Comparison of ENCODE assay signal across 6 cellular contexts in genomic region chr11:64241175-64241429, GRCh38. TPM values are rescaled to one million over a fixed set of nuclear protein-coding genes. Genes with fewer than 3 reads are reported as not detected.
DNase-seq lines count a peak whose midpoint lies in the region; ATAC-seq lines count a peak whose summit lies in the region.

No MANE protein-coding gene starts in this region.

- H3K27ac ChIP-seq in mesenchymal stem cell (ENCODE audit: low read length, poor library complexity, severe bottlenecking) = peak overlapping the region; percentile 80

- 3% methylated on average over 22 of the region's 25 CpGs for WGBS in mesenchymal stem cell

- no peaks in the 10 kb centered on the region for H3K27me3 Mint-ChIP-seq in activated T-helper 1 cell treated with anti-CD3 and anti-CD28 coated beads, Interleukin-12 subunit alpha, Interleukin-12 subunit beta, Interleukin-2, Interleukin-4 antibody, amounts not matched to agents 30 ng/mL and 10 ng/mL and 1 ng/mL, durations not matched to agents 14 hours and 24 hours and 36 hours (ENCODE audit: insufficient read depth)

- peak overlapping the region; percentile 48 for H2BK5ac ChIP-seq in mesenchymal stem cell (ENCODE audit: low read depth, low read length, poor library complexity, severe bottlenecking)

- H3K4ac ChIP-seq in mesenchymal stem cell (ENCODE audit: low read depth in 1 of 2, low read length in 2 of 2) = peak overlapping the region in 1 of 2 experiments; percentile 93

- peak overlapping the region; percentile 31 for H4K91ac ChIP-seq in mesenchymal stem cell (ENCODE audit: low read length)

- no peaks in the 10 kb centered on the region for H3K9me3 Mint-ChIP-seq in activated T-helper 1 cell treated with anti-CD3 and anti-CD28 coated beads, Interleukin-12 subunit alpha, Interleukin-12 subunit beta, Interleukin-2, Interleukin-4 antibody, amounts not matched to agents 30 ng/mL and 10 ng/mL and 1 ng/mL, durations not matched to agents 14 hours and 24 hours and 36 hours

- peak; percentile 63 for ATAC-seq in GM21786 (IDR thresholded peaks at IDR 0.05; ENCODE audit: unreplicated experiment)
- ATAC-seq in HG02610 (IDR thresholded peaks at IDR 0.05; ENCODE audit: unreplicated experiment) = no peak

- peak overlapping the region; percentile 78 to 85 for H3K4me3 ChIP-seq in mesenchymal stem cell (ENCODE audit: insufficient read depth in 1 of 2, low read depth in 1 of 2, low read length in 2 of 2)

- peaks cover 21% of the 10 kb centered on the region for H3K36me3 Mint-ChIP-seq in activated T-helper 1 cell treated with anti-CD3 and anti-CD28 coated beads, Interleukin-12 subunit alpha, Interleukin-12 subunit beta, Interleukin-2, Interleukin-4 antibody, amounts not matched to agents 30 ng/mL and 10 ng/mL and 1 ng/mL, durations not matched to agents 14 hours and 24 hours and 36 hours (ENCODE audit: low read depth)

- peak overlapping the region in 1 of 2 experiments; percentile 79 for H2BK12ac ChIP-seq in mesenchymal stem cell (ENCODE audit: low read length in 2 of 2)

- peak overlapping the region; percentile 94 for H3K9ac ChIP-seq in mesenchymal stem cell (ENCODE audit: low read length)

- H3K4me1 Mint-ChIP-seq in activated T-helper 1 cell treated with anti-CD3 and anti-CD28 coated beads, Interleukin-12 subunit alpha, Interleukin-12 subunit beta, Interleukin-2, Interleukin-4 antibody, amounts not matched to agents 30 ng/mL and 10 ng/mL and 1 ng/mL, durations not matched to agents 14 hours and 24 hours and 36 hours (ENCODE audit: low read depth) = peaks cover 34% of the 10 kb centered on the region

- H3K27me3 ChIP-seq in mesenchymal stem cell (ENCODE audit: control insufficient read depth in 1 of 2, insufficient read depth in 1 of 2, low read length in 2 of 2) = no peaks in the 10 kb centered on the region

- peaks cover 37% of the 10 kb centered on the region for H3K4me1 ChIP-seq in mesenchymal stem cell (ENCODE audit: control insufficient read depth, insufficient read depth, low read depth, low read length)

- peak overlapping the region; percentile 94 for H3K4me3 Mint-ChIP-seq in activated T-helper 1 cell treated with anti-CD3 and anti-CD28 coated beads, Interleukin-12 subunit alpha, Interleukin-12 subunit beta, Interleukin-2, Interleukin-4 antibody, amounts not matched to agents 30 ng/mL and 10 ng/mL and 1 ng/mL, durations not matched to agents 14 hours and 24 hours and 36 hours

- H2BK15ac ChIP-seq in mesenchymal stem cell (ENCODE audit: low read depth, poor library complexity, severe bottlenecking) = no peak overlapping the region

- H4K8ac ChIP-seq in mesenchymal stem cell (ENCODE audit: low read length) = peak overlapping the region; percentile 9

- intact Hi-C loops in activated T-helper 1 cell treated with anti-CD3 and anti-CD28 coated beads, Interleukin-12 subunit alpha, Interleukin-12 subunit beta, Interleukin-2, Interleukin-4 antibody, amounts not matched to agents 30 ng/mL and 10 ng/mL and 1 ng/mL, durations not matched to agents 14 hours and 24 hours and 36 hours (cut with micrococcal nuclease) = loop anchor here (1.0 to 5.0 kb wide), 12 partner anchors 10 to 1649 kb away; partner anchors contain the start of genes BAD, CCDC88B, COX8A and DNAJC4

- H3K36me3 ChIP-seq in mesenchymal stem cell (ENCODE audit: control insufficient read depth in 1 of 2, insufficient read depth in 2 of 2, low read depth in 1 of 2, low read length in 2 of 2) = peaks cover 43 to 53% of the 10 kb centered on the region in 2 experiments

- DNase-seq in activated T-helper 1 cell treated with anti-CD3 and anti-CD28 coated beads, Interleukin-12 subunit alpha, Interleukin-12 subunit beta, Interleukin-2, Interleukin-4 antibody, amounts not matched to agents 30 ng/mL and 10 ng/mL and 1 ng/mL, durations not matched to agents 14 hours and 24 hours and 36 hours (ENCODE audit: low spot score) = no peak
- DNase-seq in mesenchymal stem cell (no peak), Kasumi-1 (lab: John Stamatoyannopoulos, UW) (no peak), DMS153 treated with DMSO at 0.1 percent for 48 hours (lab: John Stamatoyannopoulos, UW; ENCODE audit: unreplicated experiment) (no peak)

- H3K79me1 ChIP-seq in mesenchymal stem cell (replicated peaks; ENCODE audit: low read length, poor library complexity, severe bottlenecking) = peaks cover 18% of the 10 kb centered on the region

- peak overlapping the region in 1 of 2 experiments; percentile 71 for H3K14ac ChIP-seq in mesenchymal stem cell (ENCODE audit: low read length in 2 of 2)

- H2AK5ac ChIP-seq in mesenchymal stem cell (ENCODE audit: low read length, severe bottlenecking) = no peak overlapping the region

- H3K9me3 ChIP-seq in mesenchymal stem cell (ENCODE audit: control insufficient read depth, low read length) = no peaks in the 10 kb centered on the region

- peak overlapping the region; percentile 78 for H2AFZ ChIP-seq in mesenchymal stem cell (ENCODE audit: low read depth, low read length)

- peak overlapping the region; percentile 94 for H3K27ac Mint-ChIP-seq in activated T-helper 1 cell treated with anti-CD3 and anti-CD28 coated beads, Interleukin-12 subunit alpha, Interleukin-12 subunit beta, Interleukin-2, Interleukin-4 antibody, amounts not matched to agents 30 ng/mL and 10 ng/mL and 1 ng/mL, durations not matched to agents 14 hours and 24 hours and 36 hours

- H2BK120ac ChIP-seq in mesenchymal stem cell (ENCODE audit: low read depth, low read length) = no peak overlapping the region

- peak overlapping the region; percentile 23 to 97 for H3K18ac ChIP-seq in mesenchymal stem cell (ENCODE audit: low read depth in 1 of 2, low read length in 2 of 2)

- no peak overlapping the region for H3K23ac ChIP-seq in mesenchymal stem cell (ENCODE audit: low read length in 2 of 2)

- peak overlapping the region; percentile 43 for H3K4me2 ChIP-seq in mesenchymal stem cell (ENCODE audit: low read length, poor library complexity, severe bottlenecking)

RNA-seq across cellular contexts. Expression of gene FKBP2, which starts 0.2 kb away (rescaled TPM):
- 32.6 and 34.3 TPM in 2 replicates for total RNA-seq in activated T-helper 1 cell treated with anti-CD3 and anti-CD28 coated beads, Interleukin-12 subunit alpha, Interleukin-12 subunit beta, Interleukin-2, Interleukin-4 antibody, amounts not matched to agents 30 ng/mL and 10 ng/mL and 1 ng/mL, durations not matched to agents 14 hours and 24 hours and 36 hours
- polyA plus RNA-seq in mesenchymal stem cell (2013, experiment 1 of 2) = 70.1 TPM
- 68.6 TPM for polyA plus RNA-seq in mesenchymal stem cell (2013, experiment 2 of 2)

RNA-seq across cellular contexts. Expression of gene PPP1R14B, which starts 5.6 kb away (rescaled TPM):
- 238 and 248 TPM in 2 replicates for total RNA-seq in activated T-helper 1 cell treated with anti-CD3 and anti-CD28 coated beads, Interleukin-12 subunit alpha, Interleukin-12 subunit beta, Interleukin-2, Interleukin-4 antibody, amounts not matched to agents 30 ng/mL and 10 ng/mL and 1 ng/mL, durations not matched to agents 14 hours and 24 hours and 36 hours
- polyA plus RNA-seq in mesenchymal stem cell (2013, experiment 1 of 2) = 279 TPM
- 281 TPM for polyA plus RNA-seq in mesenchymal stem cell (2013, experiment 2 of 2)

RNA-seq across cellular contexts. Expression of gene VEGFB, which starts 6.7 kb away (rescaled TPM):
- 55.5 and 60.2 TPM in 2 replicates for total RNA-seq in activated T-helper 1 cell treated with anti-CD3 and anti-CD28 coated beads, Interleukin-12 subunit alpha, Interleukin-12 subunit beta, Interleukin-2, Interleukin-4 antibody, amounts not matched to agents 30 ng/mL and 10 ng/mL and 1 ng/mL, durations not matched to agents 14 hours and 24 hours and 36 hours
- 139 TPM for polyA plus RNA-seq in mesenchymal stem cell (2013, experiment 1 of 2)
- 137 TPM for polyA plus RNA-seq in mesenchymal stem cell (2013, experiment 2 of 2)

RNA-seq across cellular contexts. Expression of gene PLCB3, which starts 10.2 kb away (rescaled TPM):
- 13.4 and 14.2 TPM in 2 replicates for total RNA-seq in activated T-helper 1 cell treated with anti-CD3 and anti-CD28 coated beads, Interleukin-12 subunit alpha, Interleukin-12 subunit beta, Interleukin-2, Interleukin-4 antibody, amounts not matched to agents 30 ng/mL and 10 ng/mL and 1 ng/mL, durations not matched to agents 14 hours and 24 hours and 36 hours
- 22.4 TPM for polyA plus RNA-seq in mesenchymal stem cell (2013, experiment 1 of 2)
- 21.6 TPM for polyA plus RNA-seq in mesenchymal stem cell (2013, experiment 2 of 2)

RNA-seq across cellular contexts. Expression of gene DNAJC4, which starts 10.8 kb away (rescaled TPM):
- total RNA-seq in activated T-helper 1 cell treated with anti-CD3 and anti-CD28 coated beads, Interleukin-12 subunit alpha, Interleukin-12 subunit beta, Interleukin-2, Interleukin-4 antibody, amounts not matched to agents 30 ng/mL and 10 ng/mL and 1 ng/mL, durations not matched to agents 14 hours and 24 hours and 36 hours = 18.4 and 19.8 TPM in 2 replicates
- polyA plus RNA-seq in mesenchymal stem cell (2013, experiment 1 of 2) = 38.5 TPM
- polyA plus RNA-seq in mesenchymal stem cell (2013, experiment 2 of 2) = 36.7 TPM
